ENCODE assay signal across 16 cellular contexts in genomic region chr1:200487650-200488049, GRCh38.
"Had no signal": no experiment of that assay in that cellular context is flagged by ENCODE, and none has a peak within 500 bp of the region (broad histone marks: within the 10 kb centered on the region; RNA-seq: fewer than 3 reads in every experiment).

No MANE protein-coding gene starts in this region.

- H3K27ac ChIP-seq: brain microvascular endothelial cell, colonic mucosa, gastroesophageal sphincter, heart left ventricle, tibial nerve, uterus had no signal

- H3K4me3 ChIP-seq: colonic mucosa, gastroesophageal sphincter, heart left ventricle, mucosa of descending colon, tibial nerve, uterus had no signal

- ATAC-seq: activated CD8-positive, alpha-beta T cell treated with anti-CD3 and anti-CD28 coated beads, Interleukin-2, amount 10 ng/mL, durations not matched to agents 7 days and 5 days; gastroesophageal sphincter had no signal

- DNase-seq: activated CD4-positive, alpha-beta T cell treated with anti-CD3 and anti-CD28 coated beads, Interleukin-2, amount 10 ng/mL, durations not matched to agents 7 days and 5 days; activated CD8-positive, alpha-beta T cell treated with anti-CD3 and anti-CD28 coated beads, Interleukin-2, amount 10 ng/mL, durations not matched to agents 7 days and 5 days; activated naive CD4-positive, alpha-beta T cell treated with anti-CD3 and anti-CD28 coated beads for 36 hours; activated T-cell treated with anti-CD3 and anti-CD28 coated beads, Interleukin-2, amount 50 U/mL, for 24 hours; brain microvascular endothelial cell; colonic mucosa; erythroblast; heart left ventricle; kidney; naive B cell; stimulated activated CD4-positive, alpha-beta T cell treated with anti-CD3 and anti-CD28 coated beads, Interleukin-2, amount 100 ng/mL, for 24 hours; stimulated activated naive CD4-positive, alpha-beta T cell treated with Interleukin-2 at 50 U/mL for 16 hours; uterus had no signal

- H3K9me3 ChIP-seq: colonic mucosa, gastroesophageal sphincter, heart left ventricle, mucosa of descending colon, tibial nerve, uterus had no signal

- H3K4me1 ChIP-seq: colonic mucosa, uterus had no signal

- H3K36me3 ChIP-seq: brain microvascular endothelial cell, colonic mucosa, gastroesophageal sphincter, heart left ventricle, tibial nerve, uterus had no signal

- H3K27me3 ChIP-seq: brain microvascular endothelial cell, colonic mucosa, gastroesophageal sphincter, tibial nerve, uterus had no signal
